Comparison of ENCODE assay signal across 21 cellular contexts in the genomic region with DNA sequence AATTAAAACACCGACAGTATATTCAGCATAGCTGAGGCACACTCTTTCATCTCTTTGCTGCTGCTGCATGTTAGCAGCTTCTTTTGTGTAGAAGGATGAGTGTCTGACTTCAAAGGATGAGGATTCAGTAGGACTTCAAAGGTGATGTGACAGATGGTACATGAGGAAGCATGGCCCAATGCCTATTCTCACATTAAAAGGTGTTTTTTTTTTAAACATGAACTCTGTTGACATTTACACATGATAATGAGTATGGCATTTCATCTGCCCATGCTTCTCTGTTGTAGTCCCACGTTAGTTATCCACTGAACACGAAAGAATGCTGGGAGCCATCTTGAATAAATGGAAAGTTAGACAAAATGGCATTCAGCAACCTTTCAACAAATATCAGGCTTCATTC.
"Had no signal": no experiment of that assay in that cellular context is flagged by ENCODE, and none has a peak within 500 bp of the region (broad histone marks: within the 10 kb centered on the region; RNA-seq: fewer than 3 reads in every experiment).

No MANE protein-coding gene starts in this region.

- DNase-seq: activated CD4-positive, alpha-beta T cell treated with anti-CD3 and anti-CD28 coated beads, Interleukin-2, amount 10 ng/mL, durations not matched to agents 24 days and 14 days; activated CD8-positive, alpha-beta memory T cell treated with anti-CD3 and anti-CD28 coated beads, Interleukin-2, amount 10 ng/mL, durations not matched to agents 7 days and 5 days; activated CD8-positive, alpha-beta T cell treated with anti-CD3 and anti-CD28 coated beads for 36 hours; activated effector memory CD4-positive, alpha-beta T cell treated with anti-CD3 and anti-CD28 coated beads, Interleukin-2, amount 50 U/mL, for 16 hours; activated T-cell treated with anti-CD3 and anti-CD28 coated beads for 4 hours; anterior cingulate cortex; body of pancreas; dermis blood vessel endothelial cell; effector memory CD4-positive, alpha-beta T cell; foreskin keratinocyte; immature natural killer cell; kidney glomerular epithelial cell; left lung; naive thymus-derived CD4-positive, alpha-beta T cell; retina; stimulated activated CD4-positive, alpha-beta T cell treated with anti-CD3 and anti-CD28 coated beads, Interleukin-2, amount 100 ng/mL, for 48 hours; stimulated activated naive CD4-positive, alpha-beta T cell; testis; trophoblast cell; uterus had no signal

- ATAC-seq: activated CD4-positive, CD25-positive, alpha-beta regulatory T cell treated with anti-CD3 and anti-CD28 coated beads, Interleukin-2, amount 50 U/mL, for 24 hours; activated CD8-positive, alpha-beta memory T cell treated with anti-CD3 and anti-CD28 coated beads, Interleukin-2, amount 10 ng/mL, durations not matched to agents 7 days and 5 days; activated CD8-positive, alpha-beta T cell treated with anti-CD3 and anti-CD28 coated beads for 36 hours; body of pancreas; foreskin keratinocyte; left lung; naive thymus-derived CD4-positive, alpha-beta T cell had no signal
